Comparison of ENCODE assay signal across 10 cellular contexts in genomic region chr12:32400866-32401265, GRCh38. TPM values are rescaled to one million over a fixed set of nuclear protein-coding genes. Genes with fewer than 3 reads are reported as not detected.
A peak's percentile ranks its signal among the peaks of the same experiment; 100 is the strongest.
DNase-seq lines count a peak whose midpoint lies in the region; ATAC-seq and TF ChIP-seq lines count a peak whose summit lies in the region.
"Had no signal": no experiment of that assay in that cellular context is flagged by ENCODE, and none has a peak within 500 bp of the region (broad histone marks: within the 10 kb centered on the region; RNA-seq: fewer than 3 reads in every experiment).

No MANE protein-coding gene starts in this region.

- TF ChIP-seq CTCF in psoas muscle (IDR thresholded peaks at IDR 0.05) = no peak

- H3K36me3 ChIP-seq in iPS-15b (ENCODE audit: control insufficient read depth, insufficient read depth, low read length) (no peaks in the 10 kb centered on the region), psoas muscle (ENCODE audit: insufficient read depth in 1 of 2, low read depth in 1 of 2) (no peaks in the 10 kb centered on the region)

- ATAC-seq in activated T-helper 17 cell treated with anti-CD3 and anti-CD28 coated beads, Interleukin-2, amount 50 U/mL, for 72 hours (replicated peaks) = no peak
- ATAC-seq in psoas muscle = no peak
- ATAC-seq in GM19324 (IDR thresholded peaks at IDR 0.05; ENCODE audit: low FRiP score, unreplicated experiment) = no peak

- H3K4me3 Mint-ChIP-seq in activated T-helper 17 cell treated with anti-CD3 and anti-CD28 coated beads, Interleukin-2, amount 50 U/mL, for 72 hours = peak overlapping the region; percentile 35

- no peaks in the 10 kb centered on the region for H3K9me3 Mint-ChIP-seq in activated T-helper 17 cell treated with anti-CD3 and anti-CD28 coated beads, Interleukin-2, amount 50 U/mL, for 72 hours
- H3K9me3 Mint-ChIP-seq: dendritic cell treated with granulocyte-macrophage colony-stimulating factor and Interleukin-4, amounts not matched to agents 40 ng/mL and 50 ng/mL, for 4 days had no signal

- H3K27me3 Mint-ChIP-seq in activated T-helper 17 cell treated with anti-CD3 and anti-CD28 coated beads, Interleukin-2, amount 50 U/mL, for 72 hours = peaks cover 30% of the 10 kb centered on the region

- peaks cover 11% of the 10 kb centered on the region for H3K4me1 ChIP-seq in iPS-15b (ENCODE audit: control insufficient read depth, insufficient read depth, low read length)
- peaks cover 5% of the 10 kb centered on the region for H3K4me1 ChIP-seq in psoas muscle

- no peak overlapping the region for H3K27ac ChIP-seq in psoas muscle

- DNase-seq in HT-29 (ENCODE audit: low spot score) = peak; percentile 53
- DNase-seq in psoas muscle = no peak
- no peak for DNase-seq in COR-L47 (lab: John Stamatoyannopoulos, UW)
- DNase-seq in HuH-7 (ENCODE audit: low spot score) = no peak
- DNase-seq in Kasumi-1 (lab: John Stamatoyannopoulos, UW) = no peak
- DNase-seq: GDM1 had no signal

- H3K27me3 ChIP-seq in iPS-15b (ENCODE audit: control insufficient read depth, insufficient read depth, low read length) (no peaks in the 10 kb centered on the region), psoas muscle (ENCODE audit: insufficient read depth in 3 of 3, low read length in 2 of 3) (no peaks in the 10 kb centered on the region)

- intact Hi-C loops in psoas muscle (cut with DNase I) = no loop called here

- H3K4me1 Mint-ChIP-seq in activated T-helper 17 cell treated with anti-CD3 and anti-CD28 coated beads, Interleukin-2, amount 50 U/mL, for 72 hours = no peaks in the 10 kb centered on the region

- no peaks in the 10 kb centered on the region for H3K36me3 Mint-ChIP-seq in activated T-helper 17 cell treated with anti-CD3 and anti-CD28 coated beads, Interleukin-2, amount 50 U/mL, for 72 hours (ENCODE audit: low read depth)

- H3K27ac Mint-ChIP-seq in activated T-helper 17 cell treated with anti-CD3 and anti-CD28 coated beads, Interleukin-2, amount 50 U/mL, for 72 hours = no peak overlapping the region
- H3K27ac Mint-ChIP-seq: dendritic cell treated with granulocyte-macrophage colony-stimulating factor and Interleukin-4, amounts not matched to agents 40 ng/mL and 50 ng/mL, for 4 days had no signal

- peak overlapping the region; percentile 63 for H3K4me3 ChIP-seq in iPS-15b (ENCODE audit: low read depth, low read length)
- H3K4me3 ChIP-seq in psoas muscle = peak overlapping the region; percentile 81

- H3K9me3 ChIP-seq in iPS-15b (ENCODE audit: control insufficient read depth, insufficient read depth, low read length) = no peaks in the 10 kb centered on the region
- H3K9me3 ChIP-seq in psoas muscle = no peaks in the 10 kb centered on the region

- 61 to 72% (median 65%) methylated on average over 2 of the region's 2 CpGs for WGBS in psoas muscle, 3 donors

- peak overlapping the region; percentile 29 for H3K9ac ChIP-seq in iPS-15b (ENCODE audit: low read depth, low read length)

RNA-seq across cellular contexts. Expression of gene FGD4, which starts 1.5 kb away (rescaled TPM):
- 17.3 and 19.2 TPM in 2 replicates for total RNA-seq in HT-29 (2014; rRNA removed; shearing (Covaris generic))
- under 1 TPM; 0.21 to 0.32 TPM for total RNA-seq in activated T-helper 17 cell treated with anti-CD3 and anti-CD28 coated beads, Interleukin-2, amount 50 U/mL, for 72 hours
- total RNA-seq in psoas muscle = 10 to 100 TPM in 3 of 4 donors, 1 to 10 TPM in 1; 9.8 to 20.8 (median 17.5) TPM
- 10 to 100 TPM in 1 of 3 donors, 1 to 10 TPM in 2; 1.1 to 19.5 (median 7.9) TPM for polyA plus RNA-seq in psoas muscle

Comparison
In these comparisons a context has a peak if more than half of its experiments do, and no peak if none do; other contexts are left out.
1. RNA of gene FGD4, which starts 1.5 kb away (total RNA-seq): 9.8 to 20.8 TPM in psoas muscle and 17.3 to 19.2 TPM in HT-29; 0.21 to 0.32 TPM in activated T-helper 17 cell treated with anti-CD3 and anti-CD28 coated beads, Interleukin-2, amount 50 U/mL, for 72 hours; every median in the first group is over 4 times any median in the second.